24 cellular contexts compared by ENCODE assay signal in genomic region chr5:150661821-150662596, GRCh38. TPM values are rescaled to one million over a fixed set of nuclear protein-coding genes. Genes with fewer than 3 reads are reported as not detected.
DNase-seq lines count a peak whose midpoint lies in the region; ATAC-seq and TF ChIP-seq lines count a peak whose summit lies in the region.
"Had no signal": no experiment of that assay in that cellular context is flagged by ENCODE, and none has a peak within 500 bp of the region (broad histone marks: within the 10 kb centered on the region; RNA-seq: fewer than 3 reads in every experiment).

No MANE protein-coding gene starts in this region.

- intact Hi-C loops in natural killer cell (cut with micrococcal nuclease), result no loop called here
- intact Hi-C loops in naive thymus-derived CD4-positive, alpha-beta T cell (cut with micrococcal nuclease), result no loop called here

- H3K4ac ChIP-seq in neuronal stem cell (ENCODE audit: low read length), result peak overlapping the region; percentile 10

- no peak overlapping the region for H2BK120ac ChIP-seq in neuronal stem cell (ENCODE audit: low read depth, low read length)

- no peak overlapping the region for H2BK12ac ChIP-seq in neuronal stem cell (ENCODE audit: low read length)

- WGBS in neuronal stem cell (ENCODE audit: extremely low coverage in 2 of 2, insufficient read length in 2 of 2, insufficient replicate concordance in 1 of 2), 2 donors, result no CpG with 5 or more reads among the region's 10 CpGs

- peaks cover 8 to 9% of the 10 kb centered on the region in 2 donors for H3K4me1 Mint-ChIP-seq in natural killer cell treated with Interleukin-12 subunit alpha and Interleukin-12 subunit beta and Interleukin-15 and Interleukin-18, amount 100 ng/mL, for 72 hours (ENCODE audit: low read depth in 2 of 2)
- H3K4me1 Mint-ChIP-seq in natural killer cell, result peaks cover 0 to 7% of the 10 kb centered on the region in 2 donors
- peaks cover 0 to 9% (median 5%) of the 10 kb centered on the region in 7 donors for H3K4me1 Mint-ChIP-seq in naive thymus-derived CD4-positive, alpha-beta T cell

- H2AFZ ChIP-seq in neuronal stem cell (ENCODE audit: low read length), result no peak overlapping the region
- H2AFZ ChIP-seq: GM23248, PC-9 had no signal

- H3K23ac ChIP-seq in neuronal stem cell (ENCODE audit: low read depth, low read length, poor library complexity), result no peak overlapping the region

- H3K9me3 Mint-ChIP-seq in natural killer cell treated with Interleukin-12 subunit alpha and Interleukin-12 subunit beta and Interleukin-15 and Interleukin-18, amount 100 ng/mL, for 72 hours, result no peaks in the 10 kb centered on the region
- H3K9me3 Mint-ChIP-seq in natural killer cell, result no peaks in the 10 kb centered on the region
- peaks cover 0 to 2% (median 0%) of the 10 kb centered on the region in 11 donors for H3K9me3 Mint-ChIP-seq in naive thymus-derived CD4-positive, alpha-beta T cell

- no peak overlapping the region for H3K4me3 Mint-ChIP-seq in natural killer cell treated with Interleukin-12 subunit alpha and Interleukin-12 subunit beta and Interleukin-15 and Interleukin-18, amount 100 ng/mL, for 72 hours
- H3K4me3 Mint-ChIP-seq in natural killer cell, result no peak overlapping the region
- H3K4me3 Mint-ChIP-seq in naive thymus-derived CD4-positive, alpha-beta T cell, result no peak overlapping the region

- no peaks in the 10 kb centered on the region for H3K79me1 ChIP-seq in neuronal stem cell (ENCODE audit: low read depth, low read length)

- CTCF ChIA-PET in naive thymus-derived CD4-positive, alpha-beta T cell (lab: Charles Lee), result no interaction called here

- H2BK15ac ChIP-seq in neuronal stem cell (ENCODE audit: low read length), result peak overlapping the region; percentile 22

- no peaks in the 10 kb centered on the region for H3K36me3 ChIP-seq in iPS-15b (ENCODE audit: control insufficient read depth, insufficient read depth, low read length)
- H3K36me3 ChIP-seq in neuronal stem cell (replicated peaks in 1 of 2; ENCODE audit: control insufficient read depth in 2 of 2, insufficient read depth in 2 of 2, low read length in 2 of 2), result no peaks in the 10 kb centered on the region
- no peaks in the 10 kb centered on the region for H3K36me3 ChIP-seq in naive thymus-derived CD4-positive, alpha-beta T cell (ENCODE audit: control insufficient read depth in 2 of 3, insufficient read depth in 3 of 3, low read length in 3 of 3)
- H3K36me3 ChIP-seq: BE2C had no signal

- no peaks in the 10 kb centered on the region for H3K9me3 ChIP-seq in iPS-15b (ENCODE audit: control insufficient read depth, insufficient read depth, low read length)
- H3K9me3 ChIP-seq in neuronal stem cell (replicated peaks in 1 of 2; ENCODE audit: control insufficient read depth in 2 of 2, insufficient read depth in 1 of 2, low read depth in 1 of 2, low read length in 2 of 2), result no peaks in the 10 kb centered on the region
- no peaks in the 10 kb centered on the region for H3K9me3 ChIP-seq in naive thymus-derived CD4-positive, alpha-beta T cell (ENCODE audit: control insufficient read depth in 2 of 3, low read length in 3 of 3)
- H3K9me3 ChIP-seq: BE2C had no signal

- H3K9ac ChIP-seq in iPS-15b (ENCODE audit: low read depth, low read length) (peak overlapping the region; percentile 3), neuronal stem cell (ENCODE audit: low read depth, low read length, poor library complexity) (no peak overlapping the region)
- H3K9ac ChIP-seq: GM23248 had no signal

- H3K18ac ChIP-seq in neuronal stem cell (ENCODE audit: low read length), result peak overlapping the region; percentile 49

- H2AK5ac ChIP-seq in neuronal stem cell (ENCODE audit: low read depth, low read length), result peak overlapping the region; percentile 79

- H4K8ac ChIP-seq in neuronal stem cell (ENCODE audit: low read depth, low read length), result no peak overlapping the region

- no peak overlapping the region for H4K91ac ChIP-seq in neuronal stem cell (ENCODE audit: low read depth, low read length, poor library complexity)

- H3K4me3 ChIP-seq in iPS-15b (ENCODE audit: low read depth, low read length) (no peak overlapping the region), neuronal stem cell (ENCODE audit: low read length in 2 of 2) (no peak overlapping the region)
- no peak overlapping the region for H3K4me3 ChIP-seq in naive thymus-derived CD4-positive, alpha-beta T cell (ENCODE audit: low read length)
- H3K4me3 ChIP-seq: GM23248, PC-9 had no signal

- DNase-seq in natural killer cell treated with Interleukin-12 subunit alpha and Interleukin-12 subunit beta and Interleukin-15 and Interleukin-18, amount 100 ng/mL, for 72 hours (ENCODE audit: low spot score), result peak; percentile 15
- DNase-seq in natural killer cell (no peak), neuronal stem cell (ENCODE audit: low spot score) (no peak), ureter (ENCODE audit: low spot score) (peak; percentile 38), kidney tubule cell (ENCODE audit: low spot score) (no peak)
- no peak for DNase-seq in naive thymus-derived CD4-positive, alpha-beta T cell
- no peak for DNase-seq in stimulated activated CD4-positive, alpha-beta T cell treated with anti-CD3 and anti-CD28 coated beads, Interleukin-1b, Interleukin-23, amount 100 ng/mL, for 48 hours
- DNase-seq: BE2C, DMS53, GF-D8, GM23248, HCEC 1CT, KBM-7, NCI-H1092, NCI-H1436, NCI-H1930, NCI-H2227 treated with DMSO at 0.1 percent for 48 hours, NCI-H510A, NCI-H748 treated with DMSO at 0.1 percent for 48 hours, PC-9, SIG-M5 had no signal

- H3K27ac Mint-ChIP-seq in natural killer cell treated with Interleukin-12 subunit alpha and Interleukin-12 subunit beta and Interleukin-15 and Interleukin-18, amount 100 ng/mL, for 72 hours, result no peak overlapping the region
- no peak overlapping the region for H3K27ac Mint-ChIP-seq in natural killer cell
- peak overlapping the region in 1 of 9 donors; percentile 20 for H3K27ac Mint-ChIP-seq in naive thymus-derived CD4-positive, alpha-beta T cell

- H3K27me3 Mint-ChIP-seq in natural killer cell treated with Interleukin-12 subunit alpha and Interleukin-12 subunit beta and Interleukin-15 and Interleukin-18, amount 100 ng/mL, for 72 hours, result peaks cover 4 to 8% of the 10 kb centered on the region in 2 donors
- H3K27me3 Mint-ChIP-seq in natural killer cell (ENCODE audit: low read depth in 2 of 2), result peaks cover 0 to 6% of the 10 kb centered on the region in 2 donors
- H3K27me3 Mint-ChIP-seq in naive thymus-derived CD4-positive, alpha-beta T cell, result peaks cover 0 to 11% (median 4%) of the 10 kb centered on the region in 5 donors

- H3K27ac ChIP-seq in neuronal stem cell (replicated peaks; ENCODE audit: low read length), result no peak overlapping the region
- H3K27ac ChIP-seq in naive thymus-derived CD4-positive, alpha-beta T cell (ENCODE audit: low read depth, low read length), result no peak overlapping the region
- H3K27ac ChIP-seq: GM23248, PC-9, RWPE1 had no signal

- peaks cover 10% of the 10 kb centered on the region for H3K27me3 ChIP-seq in iPS-15b (ENCODE audit: control insufficient read depth, insufficient read depth, low read length)
- peaks cover 0 to 71% (median 0%) of the 10 kb centered on the region in 3 experiments for H3K27me3 ChIP-seq in neuronal stem cell (ENCODE audit: control insufficient read depth in 3 of 3, insufficient read depth in 3 of 3, low read depth in 1 of 3, low read length in 3 of 3)
- no peaks in the 10 kb centered on the region for H3K27me3 ChIP-seq in naive thymus-derived CD4-positive, alpha-beta T cell (ENCODE audit: control insufficient read depth in 2 of 2, insufficient read depth in 2 of 2, low read length in 2 of 2)
- H3K27me3 ChIP-seq: BE2C had no signal

- TF ChIP-seq CTCF in natural killer cell (IDR thresholded peaks at IDR 0.05), result no peak

- no peak overlapping the region for H3K4me2 ChIP-seq in neuronal stem cell (ENCODE audit: insufficient read depth, low read length, poor library complexity, severe bottlenecking)
- H3K4me2 ChIP-seq: PC-9 had no signal

- H2BK5ac ChIP-seq in neuronal stem cell (ENCODE audit: low read length), result no peak overlapping the region

- POLR2A ChIA-PET in naive thymus-derived CD4-positive, alpha-beta T cell (lab: Charles Lee), result no interaction called here

- H3K4me1 ChIP-seq in iPS-15b (ENCODE audit: control insufficient read depth, insufficient read depth, low read length) (peaks cover 9% of the 10 kb centered on the region), neuronal stem cell (ENCODE audit: control insufficient read depth in 2 of 2, insufficient read depth in 1 of 2, low read depth in 1 of 2, low read length in 2 of 2) (peaks cover 4 to 19% of the 10 kb centered on the region in 2 donors)
- no peaks in the 10 kb centered on the region for H3K4me1 ChIP-seq in naive thymus-derived CD4-positive, alpha-beta T cell (ENCODE audit: control insufficient read depth in 2 of 2, insufficient read depth in 2 of 2, low read length in 2 of 2)

- H3K36me3 Mint-ChIP-seq in natural killer cell treated with Interleukin-12 subunit alpha and Interleukin-12 subunit beta and Interleukin-15 and Interleukin-18, amount 100 ng/mL, for 72 hours, result no peaks in the 10 kb centered on the region
- H3K36me3 Mint-ChIP-seq in natural killer cell, result no peaks in the 10 kb centered on the region
- no peaks in the 10 kb centered on the region for H3K36me3 Mint-ChIP-seq in naive thymus-derived CD4-positive, alpha-beta T cell

- no peak overlapping the region for H3K14ac ChIP-seq in neuronal stem cell (ENCODE audit: low read length)

- ATAC-seq in natural killer cell treated with Interleukin-12 subunit alpha and Interleukin-12 subunit beta and Interleukin-15 and Interleukin-18, amount 100 ng/mL, for 72 hours, result no peak
- ATAC-seq in natural killer cell, result no peak
- no peak for ATAC-seq in naive thymus-derived CD4-positive, alpha-beta T cell

RNA-seq across cellular contexts. Expression of gene MYOZ3, which starts 1.0 kb away (rescaled TPM):
- not detected for total RNA-seq in natural killer cell treated with Interleukin-12 subunit alpha and Interleukin-12 subunit beta and Interleukin-15 and Interleukin-18, amount 100 ng/mL, for 72 hours
- not detected for total RNA-seq in natural killer cell
- polyA plus RNA-seq in neuronal stem cell (2013, experiment 1 of 2), result 0.57 TPM
- polyA plus RNA-seq in neuronal stem cell (2013, experiment 2 of 2), result 0.47 TPM
- total RNA-seq in ureter, result 2.6 TPM
- total RNA-seq in naive thymus-derived CD4-positive, alpha-beta T cell, result not detected
- under 1 TPM in 1 of 2 donors, not detected in 1; 0.15 TPM for polyA plus RNA-seq in naive thymus-derived CD4-positive, alpha-beta T cell
- total RNA-seq: HepG2, PC-9 had no signal

RNA-seq across cellular contexts. Expression of gene SYNPO, which starts 21.5 kb away (rescaled TPM):
- total RNA-seq in natural killer cell treated with Interleukin-12 subunit alpha and Interleukin-12 subunit beta and Interleukin-15 and Interleukin-18, amount 100 ng/mL, for 72 hours, result 1 to 10 TPM; 1.0 to 9.3 TPM
- total RNA-seq in natural killer cell (under 1 TPM in 2 of 3 donors, not detected in 1; 0.16 to 0.48 TPM), ureter (73.9 TPM)
- 3.8 TPM for polyA plus RNA-seq in neuronal stem cell (2013, experiment 1 of 2)
- 3.2 TPM for polyA plus RNA-seq in neuronal stem cell (2013, experiment 2 of 2)
- total RNA-seq in naive thymus-derived CD4-positive, alpha-beta T cell, result under 1 TPM in 4 of 5 experiments, not detected in 1; 0.07 to 0.59 (median 0.12) TPM
- not detected for polyA plus RNA-seq in naive thymus-derived CD4-positive, alpha-beta T cell

RNA-seq across cellular contexts. Expression of gene RBM22, which starts 38.9 kb away (rescaled TPM):
- 10 to 100 TPM; 72.5 to 80.0 TPM for total RNA-seq in natural killer cell treated with Interleukin-12 subunit alpha and Interleukin-12 subunit beta and Interleukin-15 and Interleukin-18, amount 100 ng/mL, for 72 hours
- total RNA-seq in natural killer cell (100 to 1,000 TPM; 136 to 149 (median 145) TPM), ureter (44.6 TPM)
- polyA plus RNA-seq in neuronal stem cell (2013, experiment 1 of 2), result 47.8 TPM
- 48.0 TPM for polyA plus RNA-seq in neuronal stem cell (2013, experiment 2 of 2)
- total RNA-seq in naive thymus-derived CD4-positive, alpha-beta T cell, result 100 to 1,000 TPM in 1 of 5 experiments, 10 to 100 TPM in 4; 74.2 to 103 (median 93.1) TPM
- polyA plus RNA-seq in naive thymus-derived CD4-positive, alpha-beta T cell, result 10 to 100 TPM; 60.5 to 63.0 TPM

Comparison
In these comparisons a context has a peak if more than half of its experiments do, and no peak if none do; other contexts are left out.
1. DNase-seq: peak in natural killer cell treated with Interleukin-12 subunit alpha and Interleukin-12 subunit beta and Interleukin-15 and Interleukin-18, amount 100 ng/mL, for 72 hours (single experiment) and ureter (single experiment); none in natural killer cell (single experiment), neuronal stem cell (single experiment), kidney tubule cell (single experiment), naive thymus-derived CD4-positive, alpha-beta T cell (0 of 9) and stimulated activated CD4-positive, alpha-beta T cell treated with anti-CD3 and anti-CD28 coated beads, Interleukin-1b, Interleukin-23, amount 100 ng/mL, for 48 hours (single experiment).